9 cellular contexts compared by ENCODE assay signal in the genomic region with DNA sequence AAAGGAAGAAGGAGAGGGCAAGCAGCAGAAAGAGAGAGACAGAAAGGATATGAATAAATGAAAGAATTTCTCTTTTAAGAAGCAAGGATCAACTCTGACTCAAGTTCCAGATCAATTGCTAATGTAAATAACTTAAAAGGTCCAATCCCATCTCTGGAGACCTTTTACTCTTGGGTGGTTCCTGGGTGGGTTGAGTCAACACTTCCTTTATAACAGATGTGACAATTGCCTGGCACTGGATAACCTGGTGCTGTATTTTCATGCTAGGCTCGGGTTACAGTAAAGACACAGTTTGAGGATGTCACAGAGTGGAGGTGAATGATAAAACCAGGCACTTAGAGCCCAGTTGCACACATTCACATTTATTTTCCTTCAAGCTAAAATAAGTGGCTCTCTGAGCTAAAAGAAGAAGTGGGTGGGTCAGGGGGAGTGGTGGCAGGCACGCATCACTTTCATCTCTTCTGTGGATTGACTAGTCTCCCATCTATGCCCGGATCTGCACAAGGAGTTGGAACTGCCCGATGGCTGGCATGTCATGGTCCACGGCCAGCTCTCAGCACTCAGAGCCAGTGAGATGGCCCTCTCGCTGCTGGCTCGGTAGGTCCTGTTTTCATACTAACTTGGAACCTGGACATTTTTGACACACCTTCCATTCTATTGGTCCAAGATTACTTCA.
DNase-seq lines count a peak whose midpoint lies in the region; ATAC-seq, FAIRE-seq and TF ChIP-seq lines count a peak whose summit lies in the region.
"Had no signal": no experiment of that assay in that cellular context is flagged by ENCODE, and none has a peak within 500 bp of the region (broad histone marks: within the 10 kb centered on the region; RNA-seq: fewer than 3 reads in every experiment).

No MANE protein-coding gene starts in this region.

- CTCF ChIA-PET in PC-3 (lab: Charles Lee) (no interaction called here), HepG2 (lab: Yijun Ruan, JAX; ENCODE audit: low intra/inter-chr PET ratio, low total read pairs) (no interaction called here)

- peaks cover 0 to 42% of the 10 kb centered on the region in 2 donors for H3K4me1 ChIP-seq in right atrium auricular region
- H3K4me1 ChIP-seq in PC-3 (ENCODE audit: insufficient read depth, low read length) = peaks cover 44% of the 10 kb centered on the region
- peaks cover 37 to 91% of the 10 kb centered on the region in 2 donors for H3K4me1 ChIP-seq in thoracic aorta (ENCODE audit: control insufficient read depth in 1 of 2, low read depth in 2 of 2)
- peaks cover 18% of the 10 kb centered on the region for H3K4me1 ChIP-seq in HepG2 (ENCODE audit: insufficient read depth, low read length)

- H3K27ac ChIP-seq in right atrium auricular region = peak overlapping the region in 1 of 2 donors; percentile 37
- peak overlapping the region; percentile 64 for H3K27ac ChIP-seq in PC-3 (ENCODE audit: low read length)
- peak overlapping the region; percentile 61 to 70 for H3K27ac ChIP-seq in thoracic aorta
- no peak overlapping the region for H3K27ac ChIP-seq in HepG2 (ENCODE audit: extremely low read length, insufficient read depth, low read length)

- WGBS in HepG2 (ENCODE audit: low lambda C conversion rate) = 97% methylated on average over 7 of the region's 7 CpGs

- H3K27me3 ChIP-seq in right atrium auricular region = no peaks in the 10 kb centered on the region
- no peaks in the 10 kb centered on the region for H3K27me3 ChIP-seq in PC-3 (ENCODE audit: low read length)
- H3K27me3 ChIP-seq in thoracic aorta (replicated peaks; ENCODE audit: insufficient read depth) = no peaks in the 10 kb centered on the region
- H3K27me3 ChIP-seq in HepG2 (ENCODE audit: control insufficient read depth in 1 of 2, insufficient read depth in 2 of 2, low read length in 2 of 2) = no peaks in the 10 kb centered on the region

- H3K36me3 ChIP-seq in right atrium auricular region = no peaks in the 10 kb centered on the region
- H3K36me3 ChIP-seq in PC-3 (ENCODE audit: low read depth, low read length) = no peaks in the 10 kb centered on the region
- H3K36me3 ChIP-seq in thoracic aorta = no peaks in the 10 kb centered on the region
- H3K36me3 ChIP-seq in HepG2 (replicated peaks in 1 of 2; ENCODE audit: control insufficient read depth in 1 of 2, insufficient read depth in 2 of 2, low read length in 2 of 2) = peaks cover 0 to 1% of the 10 kb centered on the region in 2 experiments; a peak in 3 of 5 replicates

- no peak for TF ChIP-seq RAD21 in HepG2 (CRISPR knock-in tag; IDR thresholded peaks at IDR 0.05)

- BruUV-seq in PC-3 (replicated peaks; lab: Mats Ljungman, UMichigan) (TSS peak; percentile 74), HepG2 (replicated peaks; lab: Mats Ljungman, UMichigan) (no TSS peak)

- H3F3A ChIP-seq in PC-3 (ENCODE audit: low read length, unreplicated experiment) = no peaks in the 10 kb centered on the region

- intact Hi-C loops in Right ventricle myocardium superior (cut with DNase I) (no loop called here), PC-3 (cut with micrococcal nuclease) (no loop called here), left ventricle myocardium superior (cut with micrococcal nuclease) (no loop called here), HepG2 (cut with micrococcal nuclease; ENCODE audit: unreplicated experiment) (no loop called here)

- POLR2A ChIA-PET in PC-3 (lab: Charles Lee; ENCODE audit: unreplicated experiment) (no interaction called here), HepG2 (lab: Yijun Ruan, JAX) (interaction anchor here (1.1 to 1.4 kb wide), 2 partner anchors 13 to 29 kb away, joined by 3 read pairs; no protein-coding TSS in a partner anchor)

- no peak overlapping the region for H3K4me3 ChIP-seq in right atrium auricular region
- H3K4me3 ChIP-seq in PC-3 (ENCODE audit: low read length) = no peak overlapping the region; the same call in 1 of the 2 replicates
- H3K4me3 ChIP-seq in thoracic aorta = no peak overlapping the region
- H3K4me3 ChIP-seq in HepG2 (replicated peaks in 1 of 3; ENCODE audit: insufficient read depth in 1 of 3, low read depth in 2 of 3, low read length in 3 of 3) = no peak overlapping the region
- H3K4me3 ChIP-seq: K562 had no signal

- TF ChIP-seq EP300 in HepG2 (IDR thresholded peaks at IDR 0.05; ENCODE audit: low read depth in 2 of 2, low read length in 2 of 2) (no peak), HepG2 (CRISPR knock-in tag; IDR thresholded peaks at IDR 0.05; ENCODE audit: borderline replicate concordance) (no peak)

- FAIRE-seq in HepG2 (lab: Jason Lieb, UNC) = no peak
- FAIRE-seq: K562 had no signal

- no peaks in the 10 kb centered on the region for H3K79me2 ChIP-seq in PC-3 (ENCODE audit: low read length)
- H3K79me2 ChIP-seq in HepG2 (ENCODE audit: insufficient read depth, low read length) = no peaks in the 10 kb centered on the region

- TF ChIP-seq CTCF in right atrium auricular region (IDR thresholded peaks at IDR 0.05) (no peak), PC-3 (conservative IDR thresholded peaks at IDR 0.05; ENCODE audit: low read depth, low read length) (no peak), thoracic aorta (IDR thresholded peaks at IDR 0.05) (no peak), HepG2 (CRISPR knock-in tag; IDR thresholded peaks at IDR 0.05) (no peak)

- H3K9ac ChIP-seq in PC-3 (ENCODE audit: low read length) (no peak overlapping the region), HepG2 (ENCODE audit: insufficient read depth, low read depth, low read length) (no peak overlapping the region)

- in situ Hi-C loops in HepG2 (cut with HindIII; ENCODE audit: extremely low pct_ligation_motif_present, low pct_unique_long_range_greater_than_20kb) = no loop called here

- ATAC-seq in Right ventricle myocardium superior (ENCODE audit: poor library complexity) = peak; percentile 53
- ATAC-seq in PC-3 = peak; percentile 88
- peak; percentile 66 for ATAC-seq in left ventricle myocardium superior
- no peak for ATAC-seq in thoracic aorta (ENCODE audit: insufficient number of reproducible peaks, low FRiP score, low read depth)
- ATAC-seq in GM18907 (IDR thresholded peaks at IDR 0.05; ENCODE audit: unreplicated experiment) = no peak
- ATAC-seq in HepG2 = no peak
- ATAC-seq: K562 had no signal

- DNase-seq in Right ventricle myocardium superior = no peak
- DNase-seq in right atrium auricular region (ENCODE audit: low spot score) = no peak
- peak; percentile 91 for DNase-seq in PC-3
- peak; percentile 38 for DNase-seq in left ventricle myocardium superior
- no peak for DNase-seq in thoracic aorta (ENCODE audit: low spot score)
- DNase-seq in HepG2 (ENCODE audit: low spot score) = no peak
- no peak for DNase-seq in NCI-H2196 (lab: John Stamatoyannopoulos, UW; ENCODE audit: unreplicated experiment)

- H2AFZ ChIP-seq in PC-3 (ENCODE audit: low read length) = no peak overlapping the region
- no peak overlapping the region for H2AFZ ChIP-seq in HepG2 (ENCODE audit: low read length)

- no peaks in the 10 kb centered on the region for H3K9me3 ChIP-seq in right atrium auricular region
- no peaks in the 10 kb centered on the region for H3K9me3 ChIP-seq in PC-3 (ENCODE audit: low read length)
- H3K9me3 ChIP-seq in thoracic aorta = no peaks in the 10 kb centered on the region
- H3K9me3 ChIP-seq in HepG2 (ENCODE audit: low read length) = no peaks in the 10 kb centered on the region

- H3K4me2 ChIP-seq in PC-3 (ENCODE audit: low read length) = peak overlapping the region; percentile 62
- no peak overlapping the region for H3K4me2 ChIP-seq in HepG2 (ENCODE audit: low read depth, low read length)

- H4K20me1 ChIP-seq in PC-3 (ENCODE audit: low read length) (no peaks in the 10 kb centered on the region), HepG2 (ENCODE audit: insufficient read depth, low read length) (no peaks in the 10 kb centered on the region)

- TF ChIP-seq POLR2A in HepG2 (IDR thresholded peaks at IDR 0.05; ENCODE audit: insufficient read depth in 1 of 2, low read depth in 2 of 2, low read length in 2 of 2) = no peak

- H3K9me2 ChIP-seq in PC-3 (replicated peaks; ENCODE audit: low read length) = no peaks in the 10 kb centered on the region

TF ChIP-seq in HepG2, 621 proteins besides CTCF, POLR2A, EP300 and RAD21 (continues in another document):
- TF ChIP-seq, protein P1, sequence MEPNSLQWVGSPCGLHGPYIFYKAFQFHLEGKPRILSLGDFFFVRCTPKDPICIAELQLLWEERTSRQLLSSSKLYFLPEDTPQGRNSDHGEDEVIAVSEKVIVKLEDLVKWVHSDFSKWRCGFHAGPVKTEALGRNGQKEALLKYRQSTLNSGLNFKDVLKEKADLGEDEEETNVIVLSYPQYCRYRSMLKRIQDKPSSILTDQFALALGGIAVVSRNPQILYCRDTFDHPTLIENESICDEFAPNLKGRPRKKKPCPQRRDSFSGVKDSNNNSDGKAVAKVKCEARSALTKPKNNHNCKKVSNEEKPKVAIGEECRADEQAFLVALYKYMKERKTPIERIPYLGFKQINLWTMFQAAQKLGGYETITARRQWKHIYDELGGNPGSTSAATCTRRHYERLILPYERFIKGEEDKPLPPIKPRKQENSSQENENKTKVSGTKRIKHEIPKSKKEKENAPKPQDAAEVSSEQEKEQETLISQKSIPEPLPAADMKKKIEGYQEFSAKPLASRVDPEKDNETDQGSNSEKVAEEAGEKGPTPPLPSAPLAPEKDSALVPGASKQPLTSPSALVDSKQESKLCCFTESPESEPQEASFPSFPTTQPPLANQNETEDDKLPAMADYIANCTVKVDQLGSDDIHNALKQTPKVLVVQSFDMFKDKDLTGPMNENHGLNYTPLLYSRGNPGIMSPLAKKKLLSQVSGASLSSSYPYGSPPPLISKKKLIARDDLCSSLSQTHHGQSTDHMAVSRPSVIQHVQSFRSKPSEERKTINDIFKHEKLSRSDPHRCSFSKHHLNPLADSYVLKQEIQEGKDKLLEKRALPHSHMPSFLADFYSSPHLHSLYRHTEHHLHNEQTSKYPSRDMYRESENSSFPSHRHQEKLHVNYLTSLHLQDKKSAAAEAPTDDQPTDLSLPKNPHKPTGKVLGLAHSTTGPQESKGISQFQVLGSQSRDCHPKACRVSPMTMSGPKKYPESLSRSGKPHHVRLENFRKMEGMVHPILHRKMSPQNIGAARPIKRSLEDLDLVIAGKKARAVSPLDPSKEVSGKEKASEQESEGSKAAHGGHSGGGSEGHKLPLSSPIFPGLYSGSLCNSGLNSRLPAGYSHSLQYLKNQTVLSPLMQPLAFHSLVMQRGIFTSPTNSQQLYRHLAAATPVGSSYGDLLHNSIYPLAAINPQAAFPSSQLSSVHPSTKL (CRISPR knock-in tag; IDR thresholded peaks at IDR 0.05) = no peak
- TF ChIP-seq CBX2 (IDR thresholded peaks at IDR 0.05; ENCODE audit: low read depth, low read length) (no peak), CBX2 (CRISPR knock-in tag; IDR thresholded peaks at IDR 0.05; ENCODE audit: low read depth) (no peak)

Comparison
In these comparisons a context has a peak if more than half of its experiments do, and no peak if none do; other contexts are left out.
1. DNase-seq: peak in PC-3 (single experiment) and left ventricle myocardium superior (single experiment); none in Right ventricle myocardium superior (single experiment), right atrium auricular region (single experiment), thoracic aorta (single experiment), HepG2 (single experiment) and NCI-H2196 (single experiment).
2. ATAC-seq: peak in Right ventricle myocardium superior (single experiment), PC-3 (single experiment) and left ventricle myocardium superior (single experiment); none in thoracic aorta (single experiment), GM18907 (single experiment) and HepG2 (single experiment).